ENCODE assay signal across 25 cellular contexts in the genomic region with DNA sequence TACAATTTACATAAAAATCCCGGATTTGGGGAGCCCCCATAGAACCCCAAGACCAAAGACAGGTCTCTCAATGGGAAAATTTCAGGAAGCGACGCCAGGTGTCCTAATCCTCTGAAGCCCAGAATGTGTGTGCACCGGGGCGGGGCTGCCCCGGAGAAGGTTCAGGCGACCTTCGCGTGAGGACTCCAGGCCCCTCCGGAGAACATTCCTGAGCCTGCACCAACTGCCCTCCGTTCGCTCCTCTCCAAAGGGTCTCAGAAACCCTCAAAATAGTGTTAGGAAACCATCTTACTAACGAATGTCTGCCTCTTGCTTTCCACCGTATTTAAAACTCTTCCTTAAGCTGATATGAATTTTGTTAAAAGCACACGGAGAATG.
"Had no signal": no experiment of that assay in that cellular context is flagged by ENCODE, and none has a peak within 500 bp of the region (broad histone marks: within the 10 kb centered on the region; RNA-seq: fewer than 3 reads in every experiment).

No MANE protein-coding gene starts in this region.

- H3K27me3 ChIP-seq: neural progenitor cell, ovary, right lobe of liver had no signal

- DNase-seq: hippocampal formation; kidney glomerular epithelial cell; left cardiac atrium; left ventricle myocardium superior; lower lobe of right lung; mammary epithelial cell; mesenchymal stem cell; naive B cell; occipital lobe; ovary; psoas muscle; stimulated activated CD4-positive, alpha-beta T cell treated with anti-CD3 and anti-CD28 coated beads, Interleukin-4, amount 100 ng/mL, for 24 hours; stimulated activated naive CD4-positive, alpha-beta T cell; trophoblast cell; upper lobe of right lung had no signal

- H3K36me3 ChIP-seq: lower lobe of right lung, neural progenitor cell, neutrophil, ovary, right lobe of liver, suprapubic skin, thoracic aorta, tibial artery, upper lobe of right lung had no signal

- H3K36me3 Mint-ChIP-seq: mesothelial cell of epicardium; naive B cell; neural progenitor cell; stimulated activated effector memory CD8-positive, alpha-beta T cell treated with anti-CD3 and anti-CD28 coated beads, Interleukin-12 subunit alpha, Interleukin-12 subunit beta, amount 100 ng/mL, for 72 hours had no signal

- H3K9me3 Mint-ChIP-seq: mesothelial cell of epicardium; naive B cell; nephron; neural progenitor cell; stimulated activated effector memory CD8-positive, alpha-beta T cell treated with anti-CD3 and anti-CD28 coated beads, Interleukin-12 subunit alpha, Interleukin-12 subunit beta, amount 100 ng/mL, for 72 hours; stimulated activated naive CD8-positive, alpha-beta T cell treated with anti-CD3 and anti-CD28 coated beads, Interleukin-15, Interleukin-2, amounts not matched to agents 100 ng/mL and 50 ng/mL, for 24 hours had no signal

- H3K27ac Mint-ChIP-seq: mesothelial cell of epicardium; neural progenitor cell; stimulated activated effector memory CD8-positive, alpha-beta T cell treated with anti-CD3 and anti-CD28 coated beads, Interleukin-12 subunit alpha, Interleukin-12 subunit beta, amount 100 ng/mL, for 72 hours; stimulated activated naive CD8-positive, alpha-beta T cell treated with anti-CD3 and anti-CD28 coated beads, Interleukin-15, Interleukin-2, amounts not matched to agents 100 ng/mL and 50 ng/mL, for 24 hours had no signal

- H3K4me3 Mint-ChIP-seq: mesothelial cell of epicardium; naive B cell; nephron; neural progenitor cell; stimulated activated effector memory CD8-positive, alpha-beta T cell treated with anti-CD3 and anti-CD28 coated beads, Interleukin-12 subunit alpha, Interleukin-12 subunit beta, amount 100 ng/mL, for 72 hours; stimulated activated naive CD8-positive, alpha-beta T cell treated with anti-CD3 and anti-CD28 coated beads, Interleukin-15, Interleukin-2, amounts not matched to agents 100 ng/mL and 50 ng/mL, for 24 hours had no signal

- H3K4me1 Mint-ChIP-seq: naive B cell had no signal

- H3K27ac ChIP-seq: lower lobe of right lung, neural progenitor cell, neutrophil, ovary, psoas muscle, suprapubic skin, thoracic aorta, tibial artery, upper lobe of right lung had no signal

- H3K9me3 ChIP-seq: lower lobe of right lung, neutrophil, ovary, psoas muscle, right lobe of liver, suprapubic skin, thoracic aorta, tibial artery, upper lobe of right lung had no signal

- H3K4me3 ChIP-seq: lower lobe of right lung, neural progenitor cell, ovary, psoas muscle, right lobe of liver, suprapubic skin, thoracic aorta, tibial artery, upper lobe of right lung had no signal

- H3K4me1 ChIP-seq: lower lobe of right lung, psoas muscle, upper lobe of right lung had no signal

- ATAC-seq: left ventricle myocardium superior; stimulated activated effector memory CD8-positive, alpha-beta T cell treated with anti-CD3 and anti-CD28 coated beads, Interleukin-12 subunit alpha, Interleukin-12 subunit beta, amount 100 ng/mL, for 72 hours had no signal
